1 cellular context compared by ENCODE assay signal in the genomic region with DNA sequence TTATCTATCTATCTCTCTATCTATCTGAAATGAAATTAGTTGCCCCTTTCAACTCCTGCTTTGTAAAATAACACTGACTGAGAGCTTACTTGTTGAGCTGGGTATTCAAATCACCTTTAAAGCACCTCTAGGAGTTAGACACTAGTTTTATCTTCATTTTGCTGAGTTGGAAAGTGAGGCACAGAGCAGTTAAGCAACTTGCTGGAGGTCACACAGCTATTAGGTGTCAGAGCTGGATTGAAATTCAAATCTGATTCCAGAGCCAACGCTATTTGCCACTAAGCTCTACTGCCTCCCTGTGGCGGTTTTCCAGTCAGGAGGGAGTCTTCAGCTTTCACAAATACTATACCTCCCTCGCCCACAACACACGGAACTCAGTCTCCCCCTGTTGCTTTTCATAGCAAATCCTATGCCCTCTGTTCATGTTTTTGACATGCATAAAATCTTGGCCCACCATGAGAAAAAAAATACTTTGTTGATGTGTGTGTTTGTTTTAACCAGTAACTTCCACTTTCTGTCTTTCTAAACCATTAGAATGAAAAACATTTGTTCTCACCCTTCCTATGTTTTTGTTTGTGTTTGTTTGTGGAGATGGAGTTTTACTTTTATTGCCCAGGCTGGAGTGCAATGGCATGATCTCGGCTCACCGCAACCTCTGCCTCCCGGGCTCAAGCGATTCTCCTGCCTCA.
TF ChIP-seq lines count a peak whose summit lies in the region.

No MANE protein-coding gene starts in this region.

TF ChIP-seq in GM23338, 12 proteins besides CTCF, POLR2A, EP300 and RAD21 (continued from another document):
- TF ChIP-seq, protein P1, sequence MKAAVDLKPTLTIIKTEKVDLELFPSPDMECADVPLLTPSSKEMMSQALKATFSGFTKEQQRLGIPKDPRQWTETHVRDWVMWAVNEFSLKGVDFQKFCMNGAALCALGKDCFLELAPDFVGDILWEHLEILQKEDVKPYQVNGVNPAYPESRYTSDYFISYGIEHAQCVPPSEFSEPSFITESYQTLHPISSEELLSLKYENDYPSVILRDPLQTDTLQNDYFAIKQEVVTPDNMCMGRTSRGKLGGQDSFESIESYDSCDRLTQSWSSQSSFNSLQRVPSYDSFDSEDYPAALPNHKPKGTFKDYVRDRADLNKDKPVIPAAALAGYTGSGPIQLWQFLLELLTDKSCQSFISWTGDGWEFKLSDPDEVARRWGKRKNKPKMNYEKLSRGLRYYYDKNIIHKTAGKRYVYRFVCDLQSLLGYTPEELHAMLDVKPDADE (IDR thresholded peaks at IDR 0.05): no peak
- no peak for TF ChIP-seq NANOG (IDR thresholded peaks at IDR 0.05; ENCODE audit: borderline replicate concordance)
